Comparison of ENCODE assay signal across 14 cellular contexts in the genomic region with DNA sequence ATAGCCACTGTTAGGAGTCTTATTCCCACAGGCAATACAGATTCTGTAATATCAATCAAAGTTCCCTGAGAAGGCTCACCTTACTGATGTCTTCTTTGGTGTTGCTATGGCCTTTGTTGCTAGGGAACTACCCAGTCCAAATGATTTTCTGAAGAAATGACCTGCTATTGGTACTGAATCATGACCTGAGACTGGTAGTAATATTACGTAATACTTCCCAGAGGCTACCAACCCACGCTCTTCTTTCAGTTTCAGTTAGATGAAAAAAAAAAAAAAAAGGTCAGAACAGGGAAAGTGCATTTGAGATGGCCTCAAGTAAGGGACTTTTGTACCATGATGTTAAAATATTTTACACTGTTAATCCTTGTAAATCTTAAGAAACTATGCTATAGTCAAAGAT.
DNase-seq lines count a peak whose midpoint lies in the region; ATAC-seq and TF ChIP-seq lines count a peak whose summit lies in the region.
"Had no signal": no experiment of that assay in that cellular context is flagged by ENCODE, and none has a peak within 500 bp of the region (broad histone marks: within the 10 kb centered on the region; RNA-seq: fewer than 3 reads in every experiment).

No MANE protein-coding gene starts in this region.

- H3K36me3 Mint-ChIP-seq in memory B cell, result no peaks in the 10 kb centered on the region
- H3K36me3 Mint-ChIP-seq in activated T-helper 2 cell treated with anti-CD3 and anti-CD28 coated beads, Interferon-gamma antibody, Interleukin-2, Interleukin-4, amounts not matched to agents 10 μg/mL and 5 μg/mL and 100 μg/mL, durations not matched to agents 14 hours and 24 hours and 36 hours (ENCODE audit: low read depth), result no peaks in the 10 kb centered on the region
- H3K36me3 Mint-ChIP-seq: natural killer cell treated with Interleukin-12 subunit alpha and Interleukin-12 subunit beta and Interleukin-15 and Interleukin-18, amount 100 ng/mL, for 72 hours had no signal

- H3K27ac ChIP-seq in PC-3 (ENCODE audit: low read length) (no peak overlapping the region), thyroid gland (no peak overlapping the region)
- H3K27ac ChIP-seq: 22Rv1, cardiac muscle cell, upper lobe of right lung had no signal

- ATAC-seq in HG02981 (IDR thresholded peaks at IDR 0.05; ENCODE audit: unreplicated experiment), result peak; percentile 89
- ATAC-seq in PC-3, result no peak
- peak; percentile 19 for ATAC-seq in memory B cell (ENCODE audit: low read depth)
- no peak for ATAC-seq in HG03097 (IDR thresholded peaks at IDR 0.05; ENCODE audit: low FRiP score, unreplicated experiment)
- ATAC-seq: upper lobe of right lung had no signal

- H3K9me3 Mint-ChIP-seq in memory B cell, result no peaks in the 10 kb centered on the region
- H3K9me3 Mint-ChIP-seq in activated T-helper 2 cell treated with anti-CD3 and anti-CD28 coated beads, Interferon-gamma antibody, Interleukin-2, Interleukin-4, amounts not matched to agents 10 μg/mL and 5 μg/mL and 100 μg/mL, durations not matched to agents 14 hours and 24 hours and 36 hours, result no peaks in the 10 kb centered on the region

- H3K36me3 ChIP-seq in PC-3 (ENCODE audit: low read depth, low read length) (no peaks in the 10 kb centered on the region), thyroid gland (no peaks in the 10 kb centered on the region)
- H3K36me3 ChIP-seq: cardiac muscle cell, upper lobe of right lung had no signal

- WGBS in thyroid gland, 2 donors, result 88 to 89% methylated on average over 2 of the region's 2 CpGs

- POLR2A ChIA-PET in PC-3 (lab: Charles Lee; ENCODE audit: unreplicated experiment), result no interaction called here

- no peaks in the 10 kb centered on the region for H3K9me3 ChIP-seq in PC-3 (ENCODE audit: low read length)
- no peaks in the 10 kb centered on the region for H3K9me3 ChIP-seq in thyroid gland
- H3K9me3 ChIP-seq: upper lobe of right lung had no signal

- BruUV-seq in PC-3 (replicated peaks; lab: Mats Ljungman, UMichigan), result no TSS peak

- no peaks in the 10 kb centered on the region for H3K27me3 Mint-ChIP-seq in memory B cell
- no peaks in the 10 kb centered on the region for H3K27me3 Mint-ChIP-seq in activated T-helper 2 cell treated with anti-CD3 and anti-CD28 coated beads, Interferon-gamma antibody, Interleukin-2, Interleukin-4, amounts not matched to agents 10 μg/mL and 5 μg/mL and 100 μg/mL, durations not matched to agents 14 hours and 24 hours and 36 hours (ENCODE audit: low read depth)
- H3K27me3 Mint-ChIP-seq: natural killer cell treated with Interleukin-12 subunit alpha and Interleukin-12 subunit beta and Interleukin-15 and Interleukin-18, amount 100 ng/mL, for 72 hours had no signal

- intact Hi-C loops in PC-3 (cut with micrococcal nuclease) (no loop called here), thyroid gland (cut with DNase I) (no loop called here)
- intact Hi-C loops in activated T-helper 2 cell treated with anti-CD3 and anti-CD28 coated beads, Interferon-gamma antibody, Interleukin-2, Interleukin-4, amounts not matched to agents 10 μg/mL and 5 μg/mL and 100 μg/mL, durations not matched to agents 14 hours and 24 hours and 36 hours (cut with micrococcal nuclease), result no loop called here

- TF ChIP-seq POLR2A in thyroid gland (IDR thresholded peaks at IDR 0.05), result no peak

- no peaks in the 10 kb centered on the region for H3K79me2 ChIP-seq in PC-3 (ENCODE audit: low read length)

- no peaks in the 10 kb centered on the region for H3K4me1 Mint-ChIP-seq in memory B cell
- H3K4me1 Mint-ChIP-seq in activated T-helper 2 cell treated with anti-CD3 and anti-CD28 coated beads, Interferon-gamma antibody, Interleukin-2, Interleukin-4, amounts not matched to agents 10 μg/mL and 5 μg/mL and 100 μg/mL, durations not matched to agents 14 hours and 24 hours and 36 hours (ENCODE audit: low read depth), result no peaks in the 10 kb centered on the region

- H4K20me1 ChIP-seq in PC-3 (ENCODE audit: low read length), result no peaks in the 10 kb centered on the region

- peak; percentile 38 for DNase-seq in DMS53 (lab: John Stamatoyannopoulos, UW)
- no peak for DNase-seq in DMS53 treated with DMSO at 0.1 percent for 48 hours (lab: John Stamatoyannopoulos, UW; ENCODE audit: unreplicated experiment)
- peak; percentile 3 for DNase-seq in PC-3
- DNase-seq in memory B cell (ENCODE audit: low spot score in 2 of 2), result no peak
- no peak for DNase-seq in activated T-helper 2 cell treated with anti-CD3 and anti-CD28 coated beads, Interferon-gamma antibody, Interleukin-2, Interleukin-4, amounts not matched to agents 10 μg/mL and 5 μg/mL and 100 μg/mL, durations not matched to agents 14 hours and 24 hours and 36 hours (ENCODE audit: low spot score)
- no peak for DNase-seq in thyroid gland
- DNase-seq: hippocampal formation; stimulated activated CD4-positive, alpha-beta T cell treated with anti-CD3 and anti-CD28 coated beads, Interleukin-2, amount 100 ng/mL, for 48 hours; upper lobe of right lung had no signal

- no peak overlapping the region for H3K27ac Mint-ChIP-seq in memory B cell
- no peak overlapping the region for H3K27ac Mint-ChIP-seq in activated T-helper 2 cell treated with anti-CD3 and anti-CD28 coated beads, Interferon-gamma antibody, Interleukin-2, Interleukin-4, amounts not matched to agents 10 μg/mL and 5 μg/mL and 100 μg/mL, durations not matched to agents 14 hours and 24 hours and 36 hours
- H3K27ac Mint-ChIP-seq: natural killer cell treated with Interleukin-12 subunit alpha and Interleukin-12 subunit beta and Interleukin-15 and Interleukin-18, amount 100 ng/mL, for 72 hours had no signal

- no peaks in the 10 kb centered on the region for H3F3A ChIP-seq in PC-3 (ENCODE audit: low read length, unreplicated experiment)

- H2AFZ ChIP-seq in PC-3 (ENCODE audit: low read length), result no peak overlapping the region

- no peaks in the 10 kb centered on the region for H3K27me3 ChIP-seq in PC-3 (ENCODE audit: low read length)
- no peaks in the 10 kb centered on the region for H3K27me3 ChIP-seq in thyroid gland
- H3K27me3 ChIP-seq: cardiac muscle cell, upper lobe of right lung had no signal

- TF ChIP-seq CTCF in PC-3 (conservative IDR thresholded peaks at IDR 0.05; ENCODE audit: low read depth, low read length), result no peak
- TF ChIP-seq CTCF in thyroid gland (IDR thresholded peaks at IDR 0.05), result no peak

- no peak overlapping the region for H3K4me3 Mint-ChIP-seq in memory B cell
- H3K4me3 Mint-ChIP-seq in activated T-helper 2 cell treated with anti-CD3 and anti-CD28 coated beads, Interferon-gamma antibody, Interleukin-2, Interleukin-4, amounts not matched to agents 10 μg/mL and 5 μg/mL and 100 μg/mL, durations not matched to agents 14 hours and 24 hours and 36 hours (ENCODE audit: low read depth), result no peak overlapping the region
- H3K4me3 Mint-ChIP-seq: natural killer cell treated with Interleukin-12 subunit alpha and Interleukin-12 subunit beta and Interleukin-15 and Interleukin-18, amount 100 ng/mL, for 72 hours had no signal

- no peak overlapping the region for H3K9ac ChIP-seq in PC-3 (ENCODE audit: low read length)

- no peak overlapping the region for H3K4me3 ChIP-seq in PC-3 (ENCODE audit: low read length)
- H3K4me3 ChIP-seq in thyroid gland (replicated peaks in 1 of 3), result no peak overlapping the region
- H3K4me3 ChIP-seq: cardiac muscle cell, upper lobe of right lung had no signal

- H3K4me1 ChIP-seq in PC-3 (ENCODE audit: insufficient read depth, low read length) (no peaks in the 10 kb centered on the region), thyroid gland (no peaks in the 10 kb centered on the region)
- H3K4me1 ChIP-seq: upper lobe of right lung had no signal

- no peaks in the 10 kb centered on the region for H3K9me2 ChIP-seq in PC-3 (replicated peaks; ENCODE audit: low read length)

- CTCF ChIA-PET in PC-3 (lab: Charles Lee), result no interaction called here

- H3K4me2 ChIP-seq in PC-3 (ENCODE audit: low read length), result no peak overlapping the region

Comparison
In these comparisons a context has a peak if more than half of its experiments do, and no peak if none do; other contexts are left out.
1. DNase-seq: peak in DMS53 (single experiment) and PC-3 (single experiment); none in DMS53 treated with DMSO at 0.1 percent for 48 hours (single experiment), memory B cell (0 of 2), activated T-helper 2 cell treated with anti-CD3 and anti-CD28 coated beads, Interferon-gamma antibody, Interleukin-2, Interleukin-4, amounts not matched to agents 10 μg/mL and 5 μg/mL and 100 μg/mL, durations not matched to agents 14 hours and 24 hours and 36 hours (single experiment) and thyroid gland (0 of 2).
2. ATAC-seq: peak in HG02981 (single experiment) and memory B cell (single experiment); none in PC-3 (single experiment) and HG03097 (single experiment).